In genomic region chr12:76558684-76559276, GRCh38 we compare ENCODE assay signal across 8 cellular contexts. TPM values are rescaled to one million over a fixed set of nuclear protein-coding genes. Genes with fewer than 3 reads are reported as not detected.
A peak's percentile ranks its signal among the peaks of the same experiment; 100 is the strongest.
DNase-seq lines count a peak whose midpoint lies in the region; ATAC-seq, FAIRE-seq and TF ChIP-seq lines count a peak whose summit lies in the region.

No MANE protein-coding gene starts in this region.

- POLR2A ChIA-PET in RWPE1 (lab: Yijun Ruan, JAX; ENCODE audit: low non-redundant PET): no interaction called here

- intact Hi-C loops in thyroid gland (cut with DNase I): no loop called here

- peaks cover 42% of the 10 kb centered on the region for H3K4me1 Mint-ChIP-seq in osteocyte (ENCODE audit: unreplicated experiment)

- H3K27ac ChIP-seq in RWPE1 (peak overlapping the region; percentile 85), thyroid gland (peak overlapping the region; percentile 90 to 95 (median 93))

- no peaks in the 10 kb centered on the region for H3K27me3 Mint-ChIP-seq in osteocyte (ENCODE audit: unreplicated experiment)

- TF ChIP-seq CTCF in RWPE1 (conservative IDR thresholded peaks at IDR 0.05; ENCODE audit: low read depth) (no peak), osteocyte (IDR thresholded peaks at IDR 0.05) (no peak), thyroid gland (IDR thresholded peaks at IDR 0.05) (no peak)

- CTCF ChIA-PET in RWPE1 (lab: Yijun Ruan, JAX): interaction anchor here (0.5 kb wide), 1 partner anchor 212 kb away, joined by 4 read pairs; no protein-coding TSS in a partner anchor

- H3K27ac Mint-ChIP-seq in osteocyte (ENCODE audit: unreplicated experiment): peak overlapping the region; percentile 93

- H3K36me3 ChIP-seq in thyroid gland: no peaks in the 10 kb centered on the region

- H3K9me3 Mint-ChIP-seq in osteocyte (ENCODE audit: unreplicated experiment): no peaks in the 10 kb centered on the region

- H3K4me3 Mint-ChIP-seq in osteocyte (ENCODE audit: unreplicated experiment): peak overlapping the region; percentile 92

- DNase-seq in COR-L47 (lab: John Stamatoyannopoulos, UW) (peak; percentile 36), HTR-8/SVneo (ENCODE audit: insufficient read length, low spot score) (peak; percentile 10), RWPE1 (ENCODE audit: low spot score) (peak; percentile 26), activated gamma-delta T cell (lab: John Stamatoyannopoulos, UW) (peak; percentile 92), germinal center (ENCODE audit: low spot score) (peak; percentile 45), osteocyte (ENCODE audit: extremely low spot score, unreplicated experiment) (no peak), thyroid gland (peak; percentile 48 to 55)

- FAIRE-seq in HTR-8/SVneo (lab: Jason Lieb, UNC): no peak

- no peaks in the 10 kb centered on the region for H3K9me3 ChIP-seq in thyroid gland

- H3K4me3 ChIP-seq in thyroid gland (replicated peaks in 1 of 3): peak overlapping the region; percentile 74 to 95 (median 92)

- ATAC-seq in GM21423 (IDR thresholded peaks at IDR 0.05; ENCODE audit: unreplicated experiment): peak; percentile 56

- H3K27me3 ChIP-seq in thyroid gland: no peaks in the 10 kb centered on the region

- TF ChIP-seq POLR2A in thyroid gland (IDR thresholded peaks at IDR 0.05): peak in 1 of 2 donors; percentile 21

- WGBS in thyroid gland, 2 donors: 0 to 2% methylated on average over 20 to 24 of the region's 24 CpGs

- peaks cover 7 to 13% of the 10 kb centered on the region in 2 donors for H3K4me1 ChIP-seq in thyroid gland

- H3K36me3 Mint-ChIP-seq in osteocyte (ENCODE audit: unreplicated experiment): peaks cover 6% of the 10 kb centered on the region

RNA-seq across cellular contexts. Expression of gene OSBPL8, which starts 0.8 kb away (rescaled TPM):
- total RNA-seq in osteocyte (86.7 and 87.8 TPM in 2 replicates), thyroid gland (100 to 1,000 TPM in 1 of 4 donors, 10 to 100 TPM in 3; 69.8 to 112 (median 77.6) TPM)
